ENCODE assay signal across 8 cellular contexts in genomic region chr15:40407343-40407990, GRCh38. TPM values are rescaled to one million over a fixed set of nuclear protein-coding genes. Genes with fewer than 3 reads are reported as not detected.
DNase-seq lines count a peak whose midpoint lies in the region; ATAC-seq and TF ChIP-seq lines count a peak whose summit lies in the region.

No MANE protein-coding gene starts in this region.

- no peaks in the 10 kb centered on the region for H3K9me3 Mint-ChIP-seq in neural crest cell

- H3K4me3 ChIP-seq in PC-9 (peak overlapping the region; percentile 96; the same call in 1 of the 2 replicates), psoas muscle (no peak overlapping the region)

- 71 to 77% (median 75%) methylated on average over 8 of the region's 8 CpGs for WGBS in psoas muscle, 3 donors

- no peak overlapping the region for H2AFZ ChIP-seq in PC-9

- peaks cover 5% of the 10 kb centered on the region for H3K36me3 Mint-ChIP-seq in neural crest cell (ENCODE audit: low read depth)

- peak; percentile 69 for ATAC-seq in HG02610 (IDR thresholded peaks at IDR 0.05; ENCODE audit: unreplicated experiment)
- ATAC-seq in psoas muscle: no peak

- CTCF ChIA-PET in PC-9 (lab: Charles Lee): interaction anchor here (0.5 to 0.6 kb wide), 2 partner anchors 10 to 135 kb away, joined by 3 to 9 read pairs; no protein-coding TSS in a partner anchor

- H3K36me3 ChIP-seq in PC-9 (ENCODE audit: low read depth): peaks cover 12% of the 10 kb centered on the region; the same call in 1 of the 2 replicates
- H3K36me3 ChIP-seq in psoas muscle (ENCODE audit: insufficient read depth in 1 of 2, low read depth in 1 of 2): peaks cover 6 to 54% of the 10 kb centered on the region in 2 donors

- H3K27me3 ChIP-seq in PC-9 (ENCODE audit: insufficient read depth, low read depth): no peaks in the 10 kb centered on the region
- no peaks in the 10 kb centered on the region for H3K27me3 ChIP-seq in psoas muscle (ENCODE audit: insufficient read depth in 3 of 3, low read length in 2 of 3)

- H3K9me2 ChIP-seq in PC-9 (ENCODE audit: insufficient read depth): no peaks in the 10 kb centered on the region

- H3K4me3 Mint-ChIP-seq in neural crest cell: peak overlapping the region; percentile 81

- no peaks in the 10 kb centered on the region for H3K27me3 Mint-ChIP-seq in neural crest cell (ENCODE audit: low read depth)

- TF ChIP-seq CTCF in PC-9 (conservative IDR thresholded peaks at IDR 0.05) (no peak), neural crest cell (conservative IDR thresholded peaks at IDR 0.05) (no peak), psoas muscle (IDR thresholded peaks at IDR 0.05) (no peak)

- DNase-seq in NOMO-1 treated with DMSO at 0.1 percent for 48 hours (lab: John Stamatoyannopoulos, UW; ENCODE audit: unreplicated experiment) (peak; percentile 25), NOMO-1 treated with dmso at 0.1 percent for 144 hours (lab: John Stamatoyannopoulos, UW; ENCODE audit: unreplicated experiment) (no peak), PC-9 (no peak), neural crest cell (ENCODE audit: low read depth, low spot score) (no peak), NCI-H2227 (lab: John Stamatoyannopoulos, UW; ENCODE audit: unreplicated experiment) (no peak), psoas muscle (no peak), Kasumi-1 (lab: John Stamatoyannopoulos, UW) (no peak)

- POLR2A ChIA-PET in PC-9 (lab: Charles Lee; ENCODE audit: unreplicated experiment): no interaction called here

- H3K4me1 ChIP-seq in PC-9 (replicated peaks; ENCODE audit: insufficient read depth) (peaks cover 19% of the 10 kb centered on the region), psoas muscle (peaks cover 15% of the 10 kb centered on the region)

- H3K27ac Mint-ChIP-seq in neural crest cell (ENCODE audit: unreplicated experiment): peak overlapping the region; percentile 79

- no TSS peak for BruUV-seq in PC-9 (replicated peaks; lab: Mats Ljungman, UMichigan)

- H3K4me2 ChIP-seq in PC-9: peak overlapping the region; percentile 92; the same call in 1 of the 2 replicates

- H4K20me1 ChIP-seq in PC-9 (ENCODE audit: insufficient read depth): no peaks in the 10 kb centered on the region

- intact Hi-C loops in PC-9 (cut with micrococcal nuclease; ENCODE audit: unreplicated experiment) (no loop called here), psoas muscle (cut with DNase I) (no loop called here)

- peaks cover 23% of the 10 kb centered on the region for H3K4me1 Mint-ChIP-seq in neural crest cell

- peaks cover 28% of the 10 kb centered on the region for H3K79me2 ChIP-seq in PC-9 (ENCODE audit: low read depth)

- H3K9me3 ChIP-seq in PC-9 (ENCODE audit: insufficient read depth, low read depth) (no peaks in the 10 kb centered on the region), psoas muscle (no peaks in the 10 kb centered on the region)

- H3F3A ChIP-seq in PC-9 (ENCODE audit: insufficient read depth, low read depth): peaks cover 10% of the 10 kb centered on the region

- H3K27ac ChIP-seq in PC-9 (no peak overlapping the region), psoas muscle (no peak overlapping the region)

RNA-seq across cellular contexts. Expression of gene IVD, which starts 1.9 kb away (rescaled TPM):
- total RNA-seq in PC-9 (2021): 82.5 and 83.7 TPM in 2 replicates
- total RNA-seq in neural crest cell: 75.2 and 81.4 TPM in 2 replicates
- 100 to 1,000 TPM in 1 of 4 donors, 10 to 100 TPM in 3; 46.5 to 102 (median 61.4) TPM for total RNA-seq in psoas muscle
- 10 to 100 TPM; 27.1 to 35.6 (median 32.6) TPM for polyA plus RNA-seq in psoas muscle

RNA-seq across cellular contexts. Expression of gene KNSTRN, which starts 24.9 kb away (rescaled TPM):
- total RNA-seq in PC-9 (2021): 85.2 and 95.6 TPM in 2 replicates
- 73.7 and 74.7 TPM in 2 replicates for total RNA-seq in neural crest cell
- total RNA-seq in psoas muscle: 10 to 100 TPM in 2 of 4 donors, 1 to 10 TPM in 2; 7.7 to 21.3 (median 11.6) TPM
- polyA plus RNA-seq in psoas muscle: 10 to 100 TPM; 11.5 to 21.5 (median 18.7) TPM

RNA-seq across cellular contexts. Expression of gene BAHD1, which starts 33.3 kb away (rescaled TPM):
- total RNA-seq in PC-9 (2021) (17.3 and 19.1 TPM in 2 replicates), neural crest cell (25.6 and 26.4 TPM in 2 replicates), psoas muscle (10 to 100 TPM; 12.5 to 15.6 (median 13.4) TPM)
- 10 to 100 TPM in 2 of 3 donors, 1 to 10 TPM in 1; 9.9 to 14.6 (median 12.3) TPM for polyA plus RNA-seq in psoas muscle

RNA-seq across cellular contexts. Expression of gene DISP2, which starts 49.4 kb away (rescaled TPM):
- total RNA-seq in PC-9 (2021) (0.35 and 0.63 TPM in 2 replicates), neural crest cell (2.0 and 3.1 TPM in 2 replicates), psoas muscle (1 to 10 TPM in 1 of 4 donors, under 1 TPM in 3; 0.05 to 2.4 (median 0.72) TPM)
- polyA plus RNA-seq in psoas muscle: under 1 TPM; 0.42 to 0.79 (median 0.52) TPM

RNA-seq across cellular contexts. Expression of gene PHGR1, which starts 56.6 kb away (rescaled TPM):
- total RNA-seq in PC-9 (2021) (not detected in 2 replicates), neural crest cell (not detected in 2 replicates), psoas muscle (not detected)
- 1 to 10 TPM in 2 of 3 donors, under 1 TPM in 1; 0.49 to 4.8 (median 1.4) TPM for polyA plus RNA-seq in psoas muscle
